27 cellular contexts compared by ENCODE assay signal in the genomic region with DNA sequence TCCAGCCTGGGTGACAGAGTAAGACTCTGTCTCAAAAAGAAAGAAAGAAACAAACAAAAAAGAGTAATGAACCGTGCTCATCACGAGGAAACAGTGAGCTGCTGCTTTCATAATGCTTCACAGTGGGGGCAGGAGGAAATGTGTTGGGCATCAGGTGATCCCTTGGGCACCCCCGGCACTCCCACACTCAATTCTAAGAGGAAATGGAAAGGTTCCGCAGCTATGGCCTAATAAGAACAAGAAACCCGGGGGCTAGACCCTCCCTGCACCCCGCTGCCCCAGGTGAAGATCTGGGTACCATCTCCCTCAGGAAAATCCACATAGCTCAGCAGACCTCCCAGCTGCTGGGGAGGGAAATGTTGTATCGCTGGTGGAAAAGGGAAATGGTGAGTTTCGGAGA.
DNase-seq lines count a peak whose midpoint lies in the region; ATAC-seq and TF ChIP-seq lines count a peak whose summit lies in the region.
"Had no signal": no experiment of that assay in that cellular context is flagged by ENCODE, and none has a peak within 500 bp of the region (broad histone marks: within the 10 kb centered on the region; RNA-seq: fewer than 3 reads in every experiment).

No MANE protein-coding gene starts in this region.

- intact Hi-C loops in activated CD4-positive, alpha-beta memory T cell treated with anti-CD3 and anti-CD28 coated beads for 36 hours (cut with micrococcal nuclease), result loop anchor here (5.0 to 10.0 kb wide), 3 partner anchors 82 to 1139 kb away; no protein-coding TSS in a partner anchor
- intact Hi-C loops in sigmoid colon (cut with DNase I), result loop anchor here (2.0 to 10.0 kb wide), 2 partner anchors 719 to 1067 kb away; no protein-coding TSS in a partner anchor

- H2BK5ac ChIP-seq in neuronal stem cell (ENCODE audit: low read length), result no peak overlapping the region

- H3K27me3 Mint-ChIP-seq in activated CD4-positive, alpha-beta memory T cell treated with anti-CD3 and anti-CD28 coated beads for 36 hours, result no peaks in the 10 kb centered on the region
- peaks cover 11% of the 10 kb centered on the region for H3K27me3 Mint-ChIP-seq in activated CD4-positive, alpha-beta memory T cell treated with anti-CD3 and anti-CD28 coated beads, Interleukin-2, amount 10 ng/mL, durations not matched to agents 7 days and 5 days

- 0 out of 2 replicates have a peak overlapping the region, but pooled peaks have one; percentile 10 for H3K4me3 ChIP-seq in OCI-LY3 (ENCODE audit: low read length)
- no peak overlapping the region for H3K4me3 ChIP-seq in neuronal stem cell (ENCODE audit: low read length in 2 of 2)
- H3K4me3 ChIP-seq in sigmoid colon, result no peak overlapping the region
- H3K4me3 ChIP-seq: adrenal gland, breast epithelium, lower lobe of right lung, right atrium auricular region, upper lobe of left lung had no signal

- H3K4me1 ChIP-seq in OCI-LY3 (ENCODE audit: low read length), result peaks cover 70% of the 10 kb centered on the region
- peaks cover 16 to 19% of the 10 kb centered on the region in 2 donors for H3K4me1 ChIP-seq in neuronal stem cell (ENCODE audit: control insufficient read depth in 2 of 2, insufficient read depth in 1 of 2, low read depth in 1 of 2, low read length in 2 of 2)
- peaks cover 0 to 15% (median 13%) of the 10 kb centered on the region in 4 donors for H3K4me1 ChIP-seq in sigmoid colon
- H3K4me1 ChIP-seq: breast epithelium had no signal

- no peak overlapping the region for H2AK5ac ChIP-seq in neuronal stem cell (ENCODE audit: low read depth, low read length)

- H3K9me3 Mint-ChIP-seq in activated CD4-positive, alpha-beta memory T cell treated with anti-CD3 and anti-CD28 coated beads for 36 hours, result no peaks in the 10 kb centered on the region
- H3K9me3 Mint-ChIP-seq in activated CD4-positive, alpha-beta memory T cell treated with anti-CD3 and anti-CD28 coated beads, Interleukin-2, amount 10 ng/mL, durations not matched to agents 7 days and 5 days, result no peaks in the 10 kb centered on the region
- H3K9me3 Mint-ChIP-seq: activated T-helper 2 cell treated with anti-CD3 and anti-CD28 coated beads, Interferon-gamma antibody, Interleukin-2, Interleukin-4, amounts not matched to agents 10 μg/mL and 5 μg/mL and 100 μg/mL, durations not matched to agents 14 hours and 24 hours and 36 hours had no signal

- no peak overlapping the region for H4K91ac ChIP-seq in neuronal stem cell (ENCODE audit: low read depth, low read length, poor library complexity)

- no peaks in the 10 kb centered on the region for H3K79me2 ChIP-seq in OCI-LY3 (ENCODE audit: low read length)

- peak overlapping the region; percentile 39 for H3K4me2 ChIP-seq in OCI-LY3 (ENCODE audit: low read length)
- no peak overlapping the region for H3K4me2 ChIP-seq in neuronal stem cell (ENCODE audit: insufficient read depth, low read length, poor library complexity, severe bottlenecking)

- peak overlapping the region; percentile 60 for H3K18ac ChIP-seq in neuronal stem cell (ENCODE audit: low read length)

- H2BK120ac ChIP-seq in neuronal stem cell (ENCODE audit: low read depth, low read length), result no peak overlapping the region

- no peak for TF ChIP-seq EP300 in sigmoid colon (IDR thresholded peaks at IDR 0.05)

- H3K9me3 ChIP-seq in OCI-LY3 (ENCODE audit: insufficient read depth, low read length), result no peaks in the 10 kb centered on the region
- peaks cover 2 to 14% of the 10 kb centered on the region in 2 donors for H3K9me3 ChIP-seq in neuronal stem cell (replicated peaks in 1 of 2; ENCODE audit: control insufficient read depth in 2 of 2, insufficient read depth in 1 of 2, low read depth in 1 of 2, low read length in 2 of 2)
- H3K9me3 ChIP-seq in sigmoid colon, result no peaks in the 10 kb centered on the region
- H3K9me3 ChIP-seq: adrenal gland, breast epithelium, Caco-2, lower lobe of right lung, right atrium auricular region, upper lobe of left lung had no signal

- H3K14ac ChIP-seq in neuronal stem cell (ENCODE audit: low read length), result no peak overlapping the region

- no peak overlapping the region for H3K9ac ChIP-seq in OCI-LY3 (ENCODE audit: low read length)
- H3K9ac ChIP-seq in neuronal stem cell (ENCODE audit: low read depth, low read length, poor library complexity), result no peak overlapping the region

- H3K27ac ChIP-seq in OCI-LY3 (ENCODE audit: low read length) (no peak overlapping the region), neuronal stem cell (replicated peaks; ENCODE audit: low read length) (no peak overlapping the region), sigmoid colon (no peak overlapping the region)
- H3K27ac ChIP-seq: adrenal gland, breast epithelium, lower lobe of right lung, right atrium auricular region, upper lobe of left lung had no signal

- H3K27me3 ChIP-seq in OCI-LY3 (ENCODE audit: low read depth, low read length) (peaks cover 53% of the 10 kb centered on the region), neuronal stem cell (ENCODE audit: control insufficient read depth in 3 of 3, insufficient read depth in 3 of 3, low read depth in 1 of 3, low read length in 3 of 3) (no peaks in the 10 kb centered on the region), sigmoid colon (no peaks in the 10 kb centered on the region)
- H3K27me3 ChIP-seq: adrenal gland, breast epithelium, right atrium auricular region, upper lobe of left lung had no signal

- CTCF ChIA-PET in activated CD4-positive, alpha-beta memory T cell treated with anti-CD3 and anti-CD28 coated beads for 36 hours (lab: Charles Lee), result interaction anchor here (0.7 to 5.1 kb wide), 5 partner anchors 9 to 1066 kb away, joined by 3 to 30 read pairs (median 9); partner anchors contain the start of gene TRIB2
- CTCF ChIA-PET in activated CD4-positive, alpha-beta memory T cell treated with anti-CD3 and anti-CD28 coated beads, Interleukin-2, amount 10 ng/mL, durations not matched to agents 7 days and 5 days (lab: Charles Lee), result interaction anchor here (1.0 to 3.4 kb wide), 4 partner anchors 24 to 1142 kb away, joined by 3 to 17 read pairs (median 10); partner anchors contain the start of gene TRIB2

- no peaks in the 10 kb centered on the region for H3K36me3 Mint-ChIP-seq in activated CD4-positive, alpha-beta memory T cell treated with anti-CD3 and anti-CD28 coated beads for 36 hours
- no peaks in the 10 kb centered on the region for H3K36me3 Mint-ChIP-seq in activated CD4-positive, alpha-beta memory T cell treated with anti-CD3 and anti-CD28 coated beads, Interleukin-2, amount 10 ng/mL, durations not matched to agents 7 days and 5 days (ENCODE audit: low read depth)

- no peak overlapping the region for H3K23ac ChIP-seq in neuronal stem cell (ENCODE audit: low read depth, low read length, poor library complexity)

- peaks cover 41% of the 10 kb centered on the region for H3K4me1 Mint-ChIP-seq in activated CD4-positive, alpha-beta memory T cell treated with anti-CD3 and anti-CD28 coated beads for 36 hours (ENCODE audit: low read depth)
- peaks cover 27% of the 10 kb centered on the region for H3K4me1 Mint-ChIP-seq in activated CD4-positive, alpha-beta memory T cell treated with anti-CD3 and anti-CD28 coated beads, Interleukin-2, amount 10 ng/mL, durations not matched to agents 7 days and 5 days

- H2BK12ac ChIP-seq in neuronal stem cell (ENCODE audit: low read length), result no peak overlapping the region

- POLR2A ChIA-PET in activated CD4-positive, alpha-beta memory T cell treated with anti-CD3 and anti-CD28 coated beads for 36 hours (lab: Charles Lee), result no interaction called here
- POLR2A ChIA-PET in activated CD4-positive, alpha-beta memory T cell treated with anti-CD3 and anti-CD28 coated beads, Interleukin-2, amount 10 ng/mL, durations not matched to agents 7 days and 5 days (lab: Charles Lee), result no interaction called here

- ATAC-seq in GM21529 (IDR thresholded peaks at IDR 0.05; ENCODE audit: unreplicated experiment) (peak; percentile 23), GM19324 (IDR thresholded peaks at IDR 0.05; ENCODE audit: low FRiP score, unreplicated experiment) (no peak)
- ATAC-seq: lower lobe of right lung had no signal

- H3K4ac ChIP-seq in neuronal stem cell (ENCODE audit: low read length), result no peak overlapping the region

- no CpG with 5 or more reads among the region's 8 CpGs for WGBS in neuronal stem cell (ENCODE audit: extremely low coverage in 2 of 2, insufficient read length in 2 of 2, insufficient replicate concordance in 1 of 2), 2 donors
- 78 to 84% methylated on average over 8 of the region's 8 CpGs for WGBS in sigmoid colon, 2 donors

- no peak for TF ChIP-seq POLR2A in sigmoid colon (IDR thresholded peaks at IDR 0.05)

- no peak overlapping the region for H2AFZ ChIP-seq in OCI-LY3 (ENCODE audit: low read depth, low read length)
- no peak overlapping the region for H2AFZ ChIP-seq in neuronal stem cell (ENCODE audit: low read length)

- H2BK15ac ChIP-seq in neuronal stem cell (ENCODE audit: low read length), result no peak overlapping the region

- peak; percentile 37 for DNase-seq in activated CD4-positive, alpha-beta memory T cell treated with anti-CD3 and anti-CD28 coated beads for 36 hours
- no peak for DNase-seq in activated CD4-positive, alpha-beta memory T cell treated with anti-CD3 and anti-CD28 coated beads, Interleukin-2, amount 10 ng/mL, durations not matched to agents 7 days and 5 days
- DNase-seq in neuronal stem cell (ENCODE audit: low spot score) (no peak), NCI-H1417 (lab: John Stamatoyannopoulos, UW) (no peak), sigmoid colon (no peak)
- DNase-seq: 8988T; activated CD4-positive, alpha-beta T cell treated with anti-CD3 and anti-CD28 coated beads for 4 hours; activated CD8-positive, alpha-beta memory T cell treated with anti-CD3 and anti-CD28 coated beads, Interleukin-2, amount 50 U/mL, for 4 hours; adrenal gland; AML-193; Caco-2; DND-41; kidney; lower lobe of right lung; NCI-H1092 treated with DMSO at 0.1 percent for 48 hours; NCI-H2107; NCI-H524; NK-92 treated with Interleukin-12 subunit alpha and Interleukin-12 subunit beta, amount 100 ng/mL, for 24 hours; stimulated activated CD4-positive, alpha-beta T cell treated with anti-CD3 and anti-CD28 coated beads, Interleukin-12 subunit alpha, Interleukin-12 subunit beta, amount 100 ng/mL, for 4 hours; stimulated activated CD8-positive, alpha-beta memory T cell treated with anti-CD3 and anti-CD28 coated beads, Interleukin-4, amount 100 ng/mL, for 48 hours had no signal

- H3K27ac Mint-ChIP-seq in activated CD4-positive, alpha-beta memory T cell treated with anti-CD3 and anti-CD28 coated beads for 36 hours, result no peak overlapping the region
- no peak overlapping the region for H3K27ac Mint-ChIP-seq in activated CD4-positive, alpha-beta memory T cell treated with anti-CD3 and anti-CD28 coated beads, Interleukin-2, amount 10 ng/mL, durations not matched to agents 7 days and 5 days
- H3K27ac Mint-ChIP-seq: activated T-helper 2 cell treated with anti-CD3 and anti-CD28 coated beads, Interferon-gamma antibody, Interleukin-2, Interleukin-4, amounts not matched to agents 10 μg/mL and 5 μg/mL and 100 μg/mL, durations not matched to agents 14 hours and 24 hours and 36 hours had no signal

- H3K79me1 ChIP-seq in neuronal stem cell (ENCODE audit: low read depth, low read length), result no peaks in the 10 kb centered on the region

- H3K4me3 Mint-ChIP-seq in activated CD4-positive, alpha-beta memory T cell treated with anti-CD3 and anti-CD28 coated beads for 36 hours, result no peak overlapping the region
- H3K4me3 Mint-ChIP-seq in activated CD4-positive, alpha-beta memory T cell treated with anti-CD3 and anti-CD28 coated beads, Interleukin-2, amount 10 ng/mL, durations not matched to agents 7 days and 5 days, result no peak overlapping the region

- TF ChIP-seq CTCF in OCI-LY3 (IDR thresholded peaks at IDR 0.05; ENCODE audit: low read depth, low read length) (no peak), sigmoid colon (IDR thresholded peaks at IDR 0.05) (no peak)

- no peaks in the 10 kb centered on the region for H3K36me3 ChIP-seq in OCI-LY3 (replicated peaks; ENCODE audit: low read depth, low read length)
- no peaks in the 10 kb centered on the region for H3K36me3 ChIP-seq in neuronal stem cell (replicated peaks in 1 of 2; ENCODE audit: control insufficient read depth in 2 of 2, insufficient read depth in 2 of 2, low read length in 2 of 2)
- H3K36me3 ChIP-seq in sigmoid colon, result no peaks in the 10 kb centered on the region
- H3K36me3 ChIP-seq: adrenal gland, breast epithelium, lower lobe of right lung, right atrium auricular region, upper lobe of left lung had no signal

- H4K8ac ChIP-seq in neuronal stem cell (ENCODE audit: low read depth, low read length), result no peak overlapping the region

- H4K20me1 ChIP-seq in OCI-LY3 (ENCODE audit: insufficient read depth, low read length), result no peaks in the 10 kb centered on the region
